19 cellular contexts compared by ENCODE assay signal in genomic region chr5:17918373-17919104, GRCh38.
DNase-seq lines count a peak whose midpoint lies in the region; TF ChIP-seq lines count a peak whose summit lies in the region.
"Had no signal": no experiment of that assay in that cellular context is flagged by ENCODE, and none has a peak within 500 bp of the region (broad histone marks: within the 10 kb centered on the region; RNA-seq: fewer than 3 reads in every experiment).

No MANE protein-coding gene starts in this region.

- no peaks in the 10 kb centered on the region for H4K20me1 ChIP-seq in neural cell (ENCODE audit: insufficient read depth)
- H4K20me1 ChIP-seq: BLaER1 had no signal

- TF ChIP-seq CTCF in HEK293 (tag by site-specific recombination; IDR thresholded peaks at IDR 0.05) (no peak), chondrocyte (IDR thresholded peaks at IDR 0.05) (no peak), neural cell (IDR thresholded peaks at IDR 0.05; ENCODE audit: poor library complexity, severe bottlenecking) (no peak), prostate gland (IDR thresholded peaks at IDR 0.05) (no peak)

- TF ChIP-seq POLR2A in prostate gland (IDR thresholded peaks at IDR 0.05): no peak

- H3K9me3 ChIP-seq in HEK293 (ENCODE audit: control insufficient read depth, insufficient read depth, low read depth, low read length) (no peaks in the 10 kb centered on the region), NT2/D1 (ENCODE audit: insufficient read depth, low read length) (no peaks in the 10 kb centered on the region), neural cell (ENCODE audit: low read length) (no peaks in the 10 kb centered on the region), prostate gland (no peaks in the 10 kb centered on the region)
- H3K9me3 ChIP-seq: ascending aorta, BLaER1, left lung, uterus had no signal

- H3K4me3 ChIP-seq in HEK293 (ENCODE audit: low read depth, low read length) (no peak overlapping the region), NT2/D1 (ENCODE audit: insufficient read length, low read depth) (no peak overlapping the region), neural cell (ENCODE audit: low read length) (peak overlapping the region; percentile 9), prostate gland (no peak overlapping the region)
- H3K4me3 ChIP-seq: ascending aorta, BLaER1, left lung, uterus had no signal

- H3K9me2 ChIP-seq in neural cell (ENCODE audit: insufficient read depth, low read length): no peaks in the 10 kb centered on the region

- H3K9ac ChIP-seq in NT2/D1 (ENCODE audit: insufficient read length, low read depth) (no peak overlapping the region), neural cell (ENCODE audit: low read length) (no peak overlapping the region)
- H3K9ac ChIP-seq: BLaER1 had no signal

- no peaks in the 10 kb centered on the region for H3F3A ChIP-seq in neural cell (ENCODE audit: insufficient read depth, low read length, poor library complexity, severe bottlenecking)

- 52% methylated on average over 2 of the region's 2 CpGs for WGBS in prostate gland

- H3K27me3 Mint-ChIP-seq in chondrocyte (ENCODE audit: low read depth): no peaks in the 10 kb centered on the region
- H3K27me3 Mint-ChIP-seq: activated T-helper 17 cell treated with anti-CD3 and anti-CD28 coated beads, Interleukin-2, amount 50 U/mL, for 72 hours; natural killer cell treated with Interleukin-12 subunit alpha and Interleukin-12 subunit beta and Interleukin-15 and Interleukin-18, amount 100 ng/mL, for 72 hours had no signal

- peak; percentile 28 for DNase-seq in NT2/D1 (ENCODE audit: low read depth, low spot score)
- no peak for DNase-seq in chondrocyte (ENCODE audit: low spot score)
- DNase-seq in NCI-H345 (lab: John Stamatoyannopoulos, UW): no peak
- DNase-seq in NCI-H82 treated with DMSO at 0.1 percent for 48 hours (lab: John Stamatoyannopoulos, UW; ENCODE audit: unreplicated experiment): no peak
- no peak for DNase-seq in G401 (ENCODE audit: low spot score)
- DNase-seq in prostate gland (ENCODE audit: low spot score): no peak
- DNase-seq: activated CD8-positive, alpha-beta T cell treated with anti-CD3 and anti-CD28 coated beads, Interleukin-2, amount 10 ng/mL, durations not matched to agents 7 days and 5 days; DMS79 treated with DMSO at 0.1 percent for 48 hours; left lung; NCI-H187 treated with DMSO at 0.1 percent for 48 hours; SHP77 treated with DMSO at 0.1 percent for 48 hours; uterus had no signal

- in situ Hi-C loops in G401 (cut with HindIII; ENCODE audit: low sequenced_read_pairs): no loop called here

- intact Hi-C loops in prostate gland (cut with DNase I): no loop called here

- H3K4me1 ChIP-seq in HEK293 (ENCODE audit: control insufficient read depth, insufficient read depth, low read length): no peaks in the 10 kb centered on the region
- no peaks in the 10 kb centered on the region for H3K4me1 ChIP-seq in NT2/D1 (ENCODE audit: insufficient read depth, insufficient read length)
- H3K4me1 ChIP-seq in prostate gland (replicated peaks): no peaks in the 10 kb centered on the region
- H3K4me1 ChIP-seq: ascending aorta, left lung, uterus had no signal

- H3K4me3 Mint-ChIP-seq in chondrocyte (ENCODE audit: unreplicated experiment): peak overlapping the region; percentile 45
- H3K4me3 Mint-ChIP-seq: activated CD8-positive, alpha-beta T cell treated with anti-CD3 and anti-CD28 coated beads, Interleukin-2, amount 10 ng/mL, durations not matched to agents 7 days and 5 days; activated T-helper 17 cell treated with anti-CD3 and anti-CD28 coated beads, Interleukin-2, amount 50 U/mL, for 72 hours; natural killer cell treated with Interleukin-12 subunit alpha and Interleukin-12 subunit beta and Interleukin-15 and Interleukin-18, amount 100 ng/mL, for 72 hours; stimulated activated memory B cell treated with anti-CD40 and anti-IgM and Interleukin-4, amounts not matched to agents 10 μg/mL and 1 μg/mL and 100 μg/mL, for 72 hours had no signal

- peak; percentile 75 for TF ChIP-seq EP300 in neural cell (conservative IDR thresholded peaks at IDR 0.05; ENCODE audit: poor library complexity, severe bottlenecking)

- H3K4me1 Mint-ChIP-seq in chondrocyte (ENCODE audit: low read depth): peaks cover 21% of the 10 kb centered on the region
- H3K4me1 Mint-ChIP-seq: activated T-helper 17 cell treated with anti-CD3 and anti-CD28 coated beads, Interleukin-2, amount 50 U/mL, for 72 hours; stimulated activated memory B cell treated with anti-CD40 and anti-IgM and Interleukin-4, amounts not matched to agents 10 μg/mL and 1 μg/mL and 100 μg/mL, for 72 hours had no signal

- no peaks in the 10 kb centered on the region for H3K79me2 ChIP-seq in neural cell (replicated peaks; ENCODE audit: insufficient read depth, low read length)

- H3K27ac ChIP-seq in HEK293 (ENCODE audit: extremely low read depth, low read depth, low read length) (no peak overlapping the region), neural cell (ENCODE audit: low read length) (no peak overlapping the region), prostate gland (no peak overlapping the region)
- H3K27ac ChIP-seq: ascending aorta, BLaER1, left lung, uterus had no signal

- no peaks in the 10 kb centered on the region for H3K27me3 ChIP-seq in NT2/D1 (ENCODE audit: insufficient read depth, insufficient read length)
- no peaks in the 10 kb centered on the region for H3K27me3 ChIP-seq in neural cell (ENCODE audit: insufficient read depth, low read depth, low read length)
- no peaks in the 10 kb centered on the region for H3K27me3 ChIP-seq in prostate gland (replicated peaks; ENCODE audit: insufficient read depth)
- H3K27me3 ChIP-seq: ascending aorta, BLaER1, left lung, uterus had no signal

- H3K27ac Mint-ChIP-seq in chondrocyte (ENCODE audit: unreplicated experiment): peak overlapping the region; percentile 85
- H3K27ac Mint-ChIP-seq: activated CD8-positive, alpha-beta T cell treated with anti-CD3 and anti-CD28 coated beads, Interleukin-2, amount 10 ng/mL, durations not matched to agents 7 days and 5 days; activated T-helper 17 cell treated with anti-CD3 and anti-CD28 coated beads, Interleukin-2, amount 50 U/mL, for 72 hours; natural killer cell treated with Interleukin-12 subunit alpha and Interleukin-12 subunit beta and Interleukin-15 and Interleukin-18, amount 100 ng/mL, for 72 hours; stimulated activated memory B cell treated with anti-CD40 and anti-IgM and Interleukin-4, amounts not matched to agents 10 μg/mL and 1 μg/mL and 100 μg/mL, for 72 hours had no signal

- POLR2A ChIA-PET in HEK293 (lab: Yijun Ruan, JAX): no interaction called here

- CTCF ChIA-PET in HEK293 (lab: Yijun Ruan, JAX): no interaction called here

- peak; percentile 17 for TF ChIP-seq RAD21 in neural cell (conservative IDR thresholded peaks at IDR 0.05)

- H3K9me3 Mint-ChIP-seq in chondrocyte (ENCODE audit: low read depth): peaks cover 7% of the 10 kb centered on the region
- H3K9me3 Mint-ChIP-seq: stimulated activated memory B cell treated with anti-CD40 and anti-IgM and Interleukin-4, amounts not matched to agents 10 μg/mL and 1 μg/mL and 100 μg/mL, for 72 hours had no signal

- H3K36me3 ChIP-seq in HEK293 (ENCODE audit: control insufficient read depth in 2 of 2, insufficient read depth in 1 of 2, low read length in 2 of 2) (no peaks in the 10 kb centered on the region), NT2/D1 (ENCODE audit: insufficient read depth, insufficient read length, low read length) (no peaks in the 10 kb centered on the region), neural cell (ENCODE audit: insufficient read depth, low read length) (no peaks in the 10 kb centered on the region), prostate gland (no peaks in the 10 kb centered on the region)
- H3K36me3 ChIP-seq: ascending aorta, BLaER1, left lung, uterus had no signal

- H3K36me3 Mint-ChIP-seq in chondrocyte (ENCODE audit: low read depth): peaks cover 3% of the 10 kb centered on the region
- H3K36me3 Mint-ChIP-seq: stimulated activated memory B cell treated with anti-CD40 and anti-IgM and Interleukin-4, amounts not matched to agents 10 μg/mL and 1 μg/mL and 100 μg/mL, for 72 hours had no signal

- H2AFZ ChIP-seq in neural cell (ENCODE audit: low read depth, low read length): no peak overlapping the region

- H3K4me2 ChIP-seq in neural cell (ENCODE audit: low read length): no peak overlapping the region
- H3K4me2 ChIP-seq: BLaER1 had no signal

TF ChIP-seq in HEK293, 187 proteins besides CTCF, POLR2A, EP300 and RAD21 (continues in another document):
- TF ChIP-seq ZBTB6 (tag by site-specific recombination; IDR thresholded peaks at IDR 0.05): no peak

TF ChIP-seq in neural cell, 6 proteins besides CTCF, POLR2A, EP300 and RAD21:
- no peak for TF ChIP-seq POLR2AphosphoS5 (IDR thresholded peaks at IDR 0.05)
- no peak for TF ChIP-seq EZH2 (IDR thresholded peaks at IDR 0.05; ENCODE audit: borderline replicate concordance, insufficient read depth, low read length, poor library complexity, severe bottlenecking)
- no peak for TF ChIP-seq SMC3 (conservative IDR thresholded peaks at IDR 0.05; ENCODE audit: poor library complexity)
- TF ChIP-seq REST (IDR thresholded peaks at IDR 0.05; ENCODE audit: borderline replicate concordance): no peak
- TF ChIP-seq MXI1 (conservative IDR thresholded peaks at IDR 0.05; ENCODE audit: poor library complexity, severe bottlenecking): no peak
- no peak for TF ChIP-seq TAF1 (IDR thresholded peaks at IDR 0.05; ENCODE audit: low read depth)
